1 cellular context compared by ENCODE assay signal in genomic region chr4:38762560-38762959, GRCh38.
A peak's percentile ranks its signal among the peaks of the same experiment; 100 is the strongest.
TF ChIP-seq lines count a peak whose summit lies in the region.

No MANE protein-coding gene starts in this region.

TF ChIP-seq in GM12878, 131 proteins besides CTCF, POLR2A, EP300 and RAD21 (continued from another document):
- no peak for TF ChIP-seq SIX5 (IDR thresholded peaks at IDR 0.05; ENCODE audit: low read depth, low read length, severe bottlenecking)
- TF ChIP-seq NFIC (IDR thresholded peaks at IDR 0.05; ENCODE audit: low read depth, low read length) = no peak
- TF ChIP-seq KLF5 (IDR thresholded peaks at IDR 0.05; ENCODE audit: partially characterized antibody) = no peak
- TF ChIP-seq TBL1XR1 (IDR thresholded peaks at IDR 0.05; ENCODE audit: low read depth, low read length) = no peak
- TF ChIP-seq POLR2AphosphoS5 (IDR thresholded peaks at IDR 0.05; ENCODE audit: low read length) = peak; percentile 63; the same call in 1 of the 2 replicates
- TF ChIP-seq ZNF207 (IDR thresholded peaks at IDR 0.05; ENCODE audit: borderline replicate concordance) = no peak
- TF ChIP-seq JUNB (IDR thresholded peaks at IDR 0.05) = no peak
- no peak for TF ChIP-seq CBFB (IDR thresholded peaks at IDR 0.05; ENCODE audit: low read depth)
